Comparison of ENCODE assay signal across 12 cellular contexts in the genomic region with DNA sequence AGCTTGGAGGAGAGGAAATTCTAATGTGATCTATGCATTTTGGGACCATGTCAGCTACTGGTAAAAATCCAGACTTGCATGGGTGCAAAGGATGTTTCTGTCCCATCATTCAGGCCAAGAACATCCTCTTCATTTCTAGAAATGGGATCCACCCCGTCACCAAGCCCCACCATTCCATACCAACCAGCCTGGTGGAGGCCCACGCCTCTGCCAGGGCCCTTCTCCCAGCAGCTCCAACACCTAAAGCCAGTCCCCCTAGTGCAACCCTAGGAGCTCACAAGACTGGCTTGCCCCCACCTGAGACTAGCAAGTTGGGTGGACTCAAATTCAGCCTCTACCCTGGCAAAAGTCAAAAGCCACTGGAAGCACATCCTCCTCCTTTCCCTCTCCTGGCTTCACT. TPM values are rescaled to one million over a fixed set of nuclear protein-coding genes. Genes with fewer than 3 reads are reported as not detected.
DNase-seq lines count a peak whose midpoint lies in the region; ATAC-seq and TF ChIP-seq lines count a peak whose summit lies in the region.
"Had no signal": no experiment of that assay in that cellular context is flagged by ENCODE, and none has a peak within 500 bp of the region (broad histone marks: within the 10 kb centered on the region; RNA-seq: fewer than 3 reads in every experiment).

No MANE protein-coding gene starts in this region.

- H3K9me3 ChIP-seq in A673 (ENCODE audit: low read depth, low read length, poor library complexity, severe bottlenecking) (no peaks in the 10 kb centered on the region), HUES48 (ENCODE audit: control insufficient read depth, insufficient read depth, low read length) (no peaks in the 10 kb centered on the region), mucosa of rectum (ENCODE audit: control insufficient read depth in 2 of 2, low read length in 2 of 2) (no peaks in the 10 kb centered on the region), ovary (no peaks in the 10 kb centered on the region)

- intact Hi-C loops in A673 (cut with micrococcal nuclease; ENCODE audit: unreplicated experiment) = no loop called here
- intact Hi-C loops in dendritic cell treated with granulocyte-macrophage colony-stimulating factor and Interleukin-4, amounts not matched to agents 40 ng/mL and 50 ng/mL, for 4 days (cut with micrococcal nuclease) = no loop called here
- intact Hi-C loops in ovary (cut with DNase I) = no loop called here

- H3K27ac ChIP-seq in A673 (ENCODE audit: low read depth, low read length, poor library complexity, severe bottlenecking) (no peak overlapping the region), HUES48 (ENCODE audit: low read depth, low read length) (no peak overlapping the region), mucosa of rectum (ENCODE audit: low read depth in 2 of 2, low read length in 2 of 2) (no peak overlapping the region), ovary (no peak overlapping the region)

- H3K9me3 Mint-ChIP-seq in dendritic cell treated with granulocyte-macrophage colony-stimulating factor and Interleukin-4, amounts not matched to agents 40 ng/mL and 50 ng/mL, for 4 days = no peaks in the 10 kb centered on the region

- no peak for TF ChIP-seq CTCF in A673 (conservative IDR thresholded peaks at IDR 0.05; ENCODE audit: low read depth, low read length)
- no peak for TF ChIP-seq CTCF in ovary (IDR thresholded peaks at IDR 0.05)

- BruUV-seq in A673 (replicated peaks; lab: Mats Ljungman, UMichigan) = no TSS peak

- H3K4me1 Mint-ChIP-seq in dendritic cell treated with granulocyte-macrophage colony-stimulating factor and Interleukin-4, amounts not matched to agents 40 ng/mL and 50 ng/mL, for 4 days (ENCODE audit: low read depth) = peaks cover 62% of the 10 kb centered on the region

- peaks cover 5% of the 10 kb centered on the region for H3K27me3 Mint-ChIP-seq in dendritic cell treated with granulocyte-macrophage colony-stimulating factor and Interleukin-4, amounts not matched to agents 40 ng/mL and 50 ng/mL, for 4 days

- CTCF ChIA-PET in A673 (lab: Charles Lee) = no interaction called here

- H3K36me3 ChIP-seq in A673 (ENCODE audit: insufficient read depth, low read length, poor library complexity, severe bottlenecking) (no peaks in the 10 kb centered on the region), HUES48 (ENCODE audit: control insufficient read depth, insufficient read depth, low read length) (no peaks in the 10 kb centered on the region), mucosa of rectum (ENCODE audit: control insufficient read depth in 2 of 2, insufficient read depth in 2 of 2, low read length in 2 of 2) (no peaks in the 10 kb centered on the region), ovary (no peaks in the 10 kb centered on the region)

- no peak for DNase-seq in A673 (ENCODE audit: low spot score)
- no peak for DNase-seq in ovary
- no peak for DNase-seq in effector CD8-positive, alpha-beta T cell (lab: John Stamatoyannopoulos, UW)
- DNase-seq in GM03348 (ENCODE audit: low spot score) = no peak
- DNase-seq: erythroblast, NCI-H1105 had no signal

- H3K4me1 ChIP-seq in A673 (ENCODE audit: insufficient read depth, low read length, poor library complexity, severe bottlenecking) = peaks cover 16% of the 10 kb centered on the region
- H3K4me1 ChIP-seq in HUES48 (ENCODE audit: control insufficient read depth, insufficient read depth, low read length) = peaks cover 34% of the 10 kb centered on the region
- H3K4me1 ChIP-seq in mucosa of rectum (ENCODE audit: control insufficient read depth in 2 of 2, insufficient read depth in 2 of 2, low read length in 2 of 2) = peaks cover 15 to 40% of the 10 kb centered on the region in 2 donors
- H3K4me1 ChIP-seq in ovary (ENCODE audit: insufficient read depth) = peaks cover 26% of the 10 kb centered on the region

- no peak for TF ChIP-seq EP300 in ovary (IDR thresholded peaks at IDR 0.05)

- H3K4me3 ChIP-seq in A673 (ENCODE audit: low read depth, low read length, poor library complexity, severe bottlenecking) (peak overlapping the region; percentile 63), HUES48 (ENCODE audit: low read depth, low read length) (peak overlapping the region; percentile 77), mucosa of rectum (ENCODE audit: low read length in 2 of 2) (peak overlapping the region; percentile 73 to 83), ovary (no peak overlapping the region)

- peak overlapping the region; percentile 91 for H3K4me3 Mint-ChIP-seq in dendritic cell treated with granulocyte-macrophage colony-stimulating factor and Interleukin-4, amounts not matched to agents 40 ng/mL and 50 ng/mL, for 4 days

- H3K9ac ChIP-seq in HUES48 (ENCODE audit: low read depth, low read length) (no peak overlapping the region), mucosa of rectum (ENCODE audit: low read depth in 1 of 2, low read length in 2 of 2) (peak overlapping the region in 1 of 2 donors; percentile 94)

- H3K27me3 ChIP-seq in A673 (replicated peaks; ENCODE audit: insufficient read depth, low read depth, low read length, poor library complexity) (no peaks in the 10 kb centered on the region), HUES48 (ENCODE audit: control insufficient read depth, insufficient read depth, low read length) (no peaks in the 10 kb centered on the region), mucosa of rectum (ENCODE audit: control insufficient read depth in 2 of 2, insufficient read depth in 2 of 2, low read length in 2 of 2) (no peaks in the 10 kb centered on the region), ovary (no peaks in the 10 kb centered on the region)

- TF ChIP-seq POLR2A in ovary (IDR thresholded peaks at IDR 0.05) = no peak

- 59 to 74% (median 68%) methylated on average over 2 of the region's 2 CpGs for WGBS in ovary, 3 donors

- POLR2A ChIA-PET in A673 (lab: Charles Lee; ENCODE audit: low non-redundant PET) = no interaction called here

- peak overlapping the region; percentile 9 for H3K27ac Mint-ChIP-seq in dendritic cell treated with granulocyte-macrophage colony-stimulating factor and Interleukin-4, amounts not matched to agents 40 ng/mL and 50 ng/mL, for 4 days

- peaks cover 19% of the 10 kb centered on the region for H3K36me3 Mint-ChIP-seq in dendritic cell treated with granulocyte-macrophage colony-stimulating factor and Interleukin-4, amounts not matched to agents 40 ng/mL and 50 ng/mL, for 4 days (ENCODE audit: low read depth)

- ATAC-seq in HG03045 (IDR thresholded peaks at IDR 0.05; ENCODE audit: unreplicated experiment) = no peak

RNA-seq across cellular contexts. Expression of a gene that starts 1.9 kb away (rescaled TPM):
- total RNA-seq in A673 (2021) (25.3 and 32.3 TPM in 2 replicates), ovary (10 to 100 TPM; 17.3 to 43.9 (median 29.7) TPM)
- polyA plus RNA-seq in ovary = 10 to 100 TPM; 14.3 to 19.0 TPM

RNA-seq across cellular contexts. Expression of a gene that starts 55.9 kb away (rescaled TPM):
- total RNA-seq in A673 (2021) = not detected in 2 replicates
- not detected for total RNA-seq in ovary
- not detected for polyA plus RNA-seq in ovary
- total RNA-seq: pulmonary artery endothelial cell, subcutaneous adipose tissue had no signal
